ENCODE assay signal across 15 cellular contexts in the genomic region with DNA sequence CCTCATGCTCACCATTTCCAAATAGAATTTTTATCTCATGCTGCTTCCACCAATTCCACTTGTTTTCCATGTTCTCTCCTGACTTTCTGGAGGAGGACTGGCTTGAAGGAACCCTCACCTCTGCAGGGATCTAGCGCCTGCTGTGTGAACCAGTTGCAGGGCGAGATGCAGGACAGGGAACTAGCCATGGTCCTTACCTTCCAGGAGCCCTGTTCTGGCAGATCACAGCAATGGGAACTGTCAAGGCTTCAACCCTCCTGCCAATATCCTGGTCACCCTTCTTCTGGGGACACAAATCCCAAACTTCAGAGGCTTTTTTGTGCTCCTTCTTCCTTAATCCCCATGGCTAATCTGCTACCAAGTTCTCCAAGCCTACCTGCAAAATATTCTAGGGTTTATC.
A peak's percentile ranks its signal among the peaks of the same experiment; 100 is the strongest.
DNase-seq lines count a peak whose midpoint lies in the region; ATAC-seq and TF ChIP-seq lines count a peak whose summit lies in the region.
"Had no signal": no experiment of that assay in that cellular context is flagged by ENCODE, and none has a peak within 500 bp of the region (broad histone marks: within the 10 kb centered on the region; RNA-seq: fewer than 3 reads in every experiment).

No MANE protein-coding gene starts in this region.

- no peak for TF ChIP-seq CTCF in endothelial cell (IDR thresholded peaks at IDR 0.05; ENCODE audit: unreplicated experiment)

- peaks cover 1% of the 10 kb centered on the region for H3K27me3 Mint-ChIP-seq in endothelial cell (ENCODE audit: unreplicated experiment)

- no peak overlapping the region for H3K27ac Mint-ChIP-seq in endothelial cell (ENCODE audit: unreplicated experiment)
- H3K27ac Mint-ChIP-seq: activated B cell treated with CpG ODN at 0.5 μM for 24 hours; activated naive CD4-positive, alpha-beta T cell treated with anti-CD3 and anti-CD28 coated beads for 36 hours; CD14-positive monocyte; naive B cell had no signal

- no peak overlapping the region for H3K4me3 Mint-ChIP-seq in endothelial cell (ENCODE audit: unreplicated experiment)
- H3K4me3 Mint-ChIP-seq: activated B cell treated with CpG ODN at 0.5 μM for 24 hours; activated naive CD4-positive, alpha-beta T cell treated with anti-CD3 and anti-CD28 coated beads for 36 hours; CD14-positive monocyte; naive B cell had no signal

- no peak for ATAC-seq in HG02840 (IDR thresholded peaks at IDR 0.05; ENCODE audit: low FRiP score, unreplicated experiment)
- ATAC-seq: psoas muscle had no signal

- DNase-seq in ELR (ENCODE audit: low read depth) (peak; percentile 2), RKO (ENCODE audit: low spot score) (peak; percentile 11), endothelial cell (ENCODE audit: low spot score) (peak; percentile 47), mucosa of gallbladder (ENCODE audit: low spot score) (peak; percentile 12), SK-N-DZ (ENCODE audit: low spot score) (no peak), SKM-1 treated with dmso at 0.1 percent for 144 hours (lab: John Stamatoyannopoulos, UW; ENCODE audit: unreplicated experiment) (no peak)
- DNase-seq: activated B cell treated with CpG ODN at 0.5 μM for 24 hours; activated naive CD4-positive, alpha-beta T cell treated with anti-CD3 and anti-CD28 coated beads for 36 hours; EL; kidney glomerular epithelial cell; naive B cell; psoas muscle; substantia nigra had no signal

- no peaks in the 10 kb centered on the region for H3K9me3 Mint-ChIP-seq in endothelial cell (ENCODE audit: unreplicated experiment)
- H3K9me3 Mint-ChIP-seq: activated B cell treated with CpG ODN at 0.5 μM for 24 hours; activated naive CD4-positive, alpha-beta T cell treated with anti-CD3 and anti-CD28 coated beads for 36 hours had no signal

- no peaks in the 10 kb centered on the region for H3K36me3 Mint-ChIP-seq in endothelial cell (ENCODE audit: low read depth, unreplicated experiment)
- H3K36me3 Mint-ChIP-seq: CD14-positive monocyte, naive B cell had no signal

- H3K4me1 Mint-ChIP-seq in endothelial cell (ENCODE audit: unreplicated experiment): peaks cover 5% of the 10 kb centered on the region
- H3K4me1 Mint-ChIP-seq: activated B cell treated with CpG ODN at 0.5 μM for 24 hours, naive B cell had no signal

Comparison
In these comparisons a context has a peak if more than half of its experiments do, and no peak if none do; other contexts are left out.
1. DNase-seq: peak in ELR (single experiment), RKO (single experiment), endothelial cell (single experiment) and mucosa of gallbladder (single experiment); none in SK-N-DZ (single experiment) and SKM-1 treated with dmso at 0.1 percent for 144 hours (single experiment).